ENCODE assay signal across 23 cellular contexts in genomic region chr13:35005051-35005450, GRCh38.
DNase-seq lines count a peak whose midpoint lies in the region; ATAC-seq, FAIRE-seq and TF ChIP-seq lines count a peak whose summit lies in the region.
"Had no signal": no experiment of that assay in that cellular context is flagged by ENCODE, and none has a peak within 500 bp of the region (broad histone marks: within the 10 kb centered on the region; RNA-seq: fewer than 3 reads in every experiment).

No MANE protein-coding gene starts in this region.

- H4K20me1 ChIP-seq in smooth muscle cell (ENCODE audit: low read depth): no peaks in the 10 kb centered on the region
- H4K20me1 ChIP-seq: BLaER1 treated with 17β-estradiol and CSF1 and Interleukin-3, amounts not matched to agents 10 nM and 100 nM had no signal

- no peak overlapping the region for H2AFZ ChIP-seq in smooth muscle cell (ENCODE audit: low read depth)

- H3K9ac ChIP-seq in endocrine pancreas (ENCODE audit: control insufficient read depth, insufficient read depth, low read length) (no peak overlapping the region), smooth muscle cell (ENCODE audit: low read depth) (no peak overlapping the region)
- H3K9ac ChIP-seq: BLaER1 treated with 17β-estradiol and CSF1 and Interleukin-3, amounts not matched to agents 10 nM and 100 nM had no signal

- DNase-seq in G401 (ENCODE audit: low spot score) (peak; percentile 70), cerebellar cortex (ENCODE audit: low spot score) (peak; percentile 66), smooth muscle cell (lab: John Stamatoyannopoulos, UW; ENCODE audit: unreplicated experiment) (no peak), HTR-8/SVneo (ENCODE audit: insufficient read length, low spot score) (no peak)
- DNase-seq: AML-193; Caco-2; Calu3; CD4-positive, alpha-beta T cell; CD8-positive, alpha-beta T cell; DMS53; DMS79; DND-41; EL; GF-D8 had no signal

- H3K4me2 ChIP-seq in smooth muscle cell: no peak overlapping the region
- H3K4me2 ChIP-seq: A549; BLaER1 treated with 17β-estradiol and CSF1 and Interleukin-3, amounts not matched to agents 10 nM and 100 nM had no signal

- H3K4me1 ChIP-seq in endocrine pancreas (ENCODE audit: control insufficient read depth, insufficient read depth, low read length) (peaks cover 14% of the 10 kb centered on the region), smooth muscle cell (ENCODE audit: low read depth) (no peaks in the 10 kb centered on the region)
- H3K4me1 ChIP-seq: A549; BLaER1 treated with 17β-estradiol and CSF1 and Interleukin-3, amounts not matched to agents 10 nM and 100 nM; Caco-2 had no signal

- H3K79me2 ChIP-seq in smooth muscle cell (ENCODE audit: low read depth): no peaks in the 10 kb centered on the region

- in situ Hi-C loops in G401 (cut with HindIII; ENCODE audit: low sequenced_read_pairs): no loop called here

- WGBS in smooth muscle cell (ENCODE audit: low lambda C conversion rate): 69% methylated on average over 2 of the region's 2 CpGs

- no peaks in the 10 kb centered on the region for H3K27me3 ChIP-seq in endocrine pancreas (ENCODE audit: control insufficient read depth, insufficient read depth, low read length)
- H3K27me3 ChIP-seq in smooth muscle cell (ENCODE audit: low read depth): no peaks in the 10 kb centered on the region
- H3K27me3 ChIP-seq: BLaER1 treated with 17β-estradiol and CSF1 and Interleukin-3, amounts not matched to agents 10 nM and 100 nM had no signal

- H3K36me3 ChIP-seq in endocrine pancreas (ENCODE audit: control insufficient read depth, insufficient read depth, low read length) (no peaks in the 10 kb centered on the region), smooth muscle cell (ENCODE audit: low read depth) (no peaks in the 10 kb centered on the region)
- H3K36me3 ChIP-seq: BLaER1 treated with 17β-estradiol and CSF1 and Interleukin-3, amounts not matched to agents 10 nM and 100 nM had no signal

- H3F3A ChIP-seq in smooth muscle cell (ENCODE audit: low read depth): no peaks in the 10 kb centered on the region

- H3K9me3 ChIP-seq in endocrine pancreas (ENCODE audit: control insufficient read depth, low read length): no peaks in the 10 kb centered on the region
- no peaks in the 10 kb centered on the region for H3K9me3 ChIP-seq in smooth muscle cell (replicated peaks; ENCODE audit: low read depth)
- H3K9me3 ChIP-seq: A549, Caco-2 had no signal

- H3K4me3 ChIP-seq in endocrine pancreas (ENCODE audit: control insufficient read depth, insufficient read depth, low read length): peak overlapping the region; percentile 2
- no peak overlapping the region for H3K4me3 ChIP-seq in smooth muscle cell
- H3K4me3 ChIP-seq: A549; BLaER1 treated with 17β-estradiol and CSF1 and Interleukin-3, amounts not matched to agents 10 nM and 100 nM had no signal

- ATAC-seq in HG02571 (IDR thresholded peaks at IDR 0.05; ENCODE audit: unreplicated experiment): no peak
- ATAC-seq: A549; CD8-positive, alpha-beta T cell had no signal

- no peak for FAIRE-seq in HTR-8/SVneo (lab: Jason Lieb, UNC)
- FAIRE-seq: A549, D721Med, GM12891, GM19239 had no signal

- no peak overlapping the region for H3K27ac ChIP-seq in smooth muscle cell (ENCODE audit: low read depth)
- H3K27ac ChIP-seq: 22Rv1; A549; BLaER1 treated with 17β-estradiol and CSF1 and Interleukin-3, amounts not matched to agents 10 nM and 100 nM; C4-2B had no signal

- no peak for TF ChIP-seq CTCF in smooth muscle cell (IDR thresholded peaks at IDR 0.05; ENCODE audit: borderline replicate concordance, insufficient read depth, poor library complexity, severe bottlenecking)

Comparison
In these comparisons a context has a peak if more than half of its experiments do, and no peak if none do; other contexts are left out.
1. DNase-seq: peak in G401 (single experiment) and cerebellar cortex (single experiment); none in smooth muscle cell (single experiment) and HTR-8/SVneo (single experiment).